1 cellular context compared by ENCODE assay signal in the genomic region with DNA sequence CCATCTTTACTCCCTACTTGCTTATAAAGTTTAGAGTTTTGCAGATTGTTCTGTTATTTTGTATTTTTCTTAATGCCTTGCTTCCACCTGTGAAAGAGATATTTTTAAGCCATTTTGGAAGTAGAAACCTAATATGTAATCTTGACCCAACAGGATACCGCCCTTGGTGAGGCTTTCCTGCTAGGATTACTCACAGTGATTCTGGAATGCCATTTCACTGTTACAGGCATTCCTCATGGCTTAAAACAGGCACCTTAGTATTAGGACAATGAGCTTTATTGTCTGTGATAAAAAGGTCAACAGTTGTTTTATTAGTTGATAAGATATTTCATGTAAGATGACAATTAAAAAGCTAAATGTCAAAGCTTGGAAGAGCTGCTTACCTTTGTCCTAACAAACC.
A peak's percentile ranks its signal among the peaks of the same experiment; 100 is the strongest.
TF ChIP-seq lines count a peak whose summit lies in the region.

No MANE protein-coding gene starts in this region.

TF ChIP-seq in SK-N-SH, 30 proteins besides CTCF, POLR2A, EP300 and RAD21 (continued from another document):
- TF ChIP-seq, protein P1, sequence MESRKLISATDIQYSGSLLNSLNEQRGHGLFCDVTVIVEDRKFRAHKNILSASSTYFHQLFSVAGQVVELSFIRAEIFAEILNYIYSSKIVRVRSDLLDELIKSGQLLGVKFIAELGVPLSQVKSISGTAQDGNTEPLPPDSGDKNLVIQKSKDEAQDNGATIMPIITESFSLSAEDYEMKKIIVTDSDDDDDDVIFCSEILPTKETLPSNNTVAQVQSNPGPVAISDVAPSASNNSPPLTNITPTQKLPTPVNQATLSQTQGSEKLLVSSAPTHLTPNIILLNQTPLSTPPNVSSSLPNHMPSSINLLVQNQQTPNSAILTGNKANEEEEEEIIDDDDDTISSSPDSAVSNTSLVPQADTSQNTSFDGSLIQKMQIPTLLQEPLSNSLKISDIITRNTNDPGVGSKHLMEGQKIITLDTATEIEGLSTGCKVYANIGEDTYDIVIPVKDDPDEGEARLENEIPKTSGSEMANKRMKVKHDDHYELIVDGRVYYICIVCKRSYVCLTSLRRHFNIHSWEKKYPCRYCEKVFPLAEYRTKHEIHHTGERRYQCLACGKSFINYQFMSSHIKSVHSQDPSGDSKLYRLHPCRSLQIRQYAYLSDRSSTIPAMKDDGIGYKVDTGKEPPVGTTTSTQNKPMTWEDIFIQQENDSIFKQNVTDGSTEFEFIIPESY (IDR thresholded peaks at IDR 0.05; ENCODE audit: borderline replicate concordance, low read depth): no peak
- TF ChIP-seq MEF2A (IDR thresholded peaks at IDR 0.05; ENCODE audit: borderline replicate concordance, low read depth) (no peak), TCF12 (IDR thresholded peaks at IDR 0.05) (peak; percentile 74), GABPA (IDR thresholded peaks at IDR 0.05; ENCODE audit: low read depth) (no peak), TAF1 (IDR thresholded peaks at IDR 0.05; ENCODE audit: borderline replicate concordance, low read depth, low read length) (no peak), SMC3 (IDR thresholded peaks at IDR 0.05; ENCODE audit: low read depth, low read length) (no peak), MXI1 (IDR thresholded peaks at IDR 0.05; ENCODE audit: low read depth, low read length) (no peak)
- TF ChIP-seq, protein P2, sequence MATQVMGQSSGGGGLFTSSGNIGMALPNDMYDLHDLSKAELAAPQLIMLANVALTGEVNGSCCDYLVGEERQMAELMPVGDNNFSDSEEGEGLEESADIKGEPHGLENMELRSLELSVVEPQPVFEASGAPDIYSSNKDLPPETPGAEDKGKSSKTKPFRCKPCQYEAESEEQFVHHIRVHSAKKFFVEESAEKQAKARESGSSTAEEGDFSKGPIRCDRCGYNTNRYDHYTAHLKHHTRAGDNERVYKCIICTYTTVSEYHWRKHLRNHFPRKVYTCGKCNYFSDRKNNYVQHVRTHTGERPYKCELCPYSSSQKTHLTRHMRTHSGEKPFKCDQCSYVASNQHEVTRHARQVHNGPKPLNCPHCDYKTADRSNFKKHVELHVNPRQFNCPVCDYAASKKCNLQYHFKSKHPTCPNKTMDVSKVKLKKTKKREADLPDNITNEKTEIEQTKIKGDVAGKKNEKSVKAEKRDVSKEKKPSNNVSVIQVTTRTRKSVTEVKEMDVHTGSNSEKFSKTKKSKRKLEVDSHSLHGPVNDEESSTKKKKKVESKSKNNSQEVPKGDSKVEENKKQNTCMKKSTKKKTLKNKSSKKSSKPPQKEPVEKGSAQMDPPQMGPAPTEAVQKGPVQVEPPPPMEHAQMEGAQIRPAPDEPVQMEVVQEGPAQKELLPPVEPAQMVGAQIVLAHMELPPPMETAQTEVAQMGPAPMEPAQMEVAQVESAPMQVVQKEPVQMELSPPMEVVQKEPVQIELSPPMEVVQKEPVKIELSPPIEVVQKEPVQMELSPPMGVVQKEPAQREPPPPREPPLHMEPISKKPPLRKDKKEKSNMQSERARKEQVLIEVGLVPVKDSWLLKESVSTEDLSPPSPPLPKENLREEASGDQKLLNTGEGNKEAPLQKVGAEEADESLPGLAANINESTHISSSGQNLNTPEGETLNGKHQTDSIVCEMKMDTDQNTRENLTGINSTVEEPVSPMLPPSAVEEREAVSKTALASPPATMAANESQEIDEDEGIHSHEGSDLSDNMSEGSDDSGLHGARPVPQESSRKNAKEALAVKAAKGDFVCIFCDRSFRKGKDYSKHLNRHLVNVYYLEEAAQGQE (IDR thresholded peaks at IDR 0.05; ENCODE audit: low read depth, low read length): 0 out of 2 replicates have a peak, but pooled peaks have one; percentile 33
